In genomic region chr5:120678279-120678678, GRCh38 we compare ENCODE assay signal across 1 cellular context.
TF ChIP-seq lines count a peak whose summit lies in the region.

No MANE protein-coding gene starts in this region.

TF ChIP-seq in GM23338, 12 proteins besides CTCF, POLR2A, EP300 and RAD21 (continued from another document):
- TF ChIP-seq, protein P1, sequence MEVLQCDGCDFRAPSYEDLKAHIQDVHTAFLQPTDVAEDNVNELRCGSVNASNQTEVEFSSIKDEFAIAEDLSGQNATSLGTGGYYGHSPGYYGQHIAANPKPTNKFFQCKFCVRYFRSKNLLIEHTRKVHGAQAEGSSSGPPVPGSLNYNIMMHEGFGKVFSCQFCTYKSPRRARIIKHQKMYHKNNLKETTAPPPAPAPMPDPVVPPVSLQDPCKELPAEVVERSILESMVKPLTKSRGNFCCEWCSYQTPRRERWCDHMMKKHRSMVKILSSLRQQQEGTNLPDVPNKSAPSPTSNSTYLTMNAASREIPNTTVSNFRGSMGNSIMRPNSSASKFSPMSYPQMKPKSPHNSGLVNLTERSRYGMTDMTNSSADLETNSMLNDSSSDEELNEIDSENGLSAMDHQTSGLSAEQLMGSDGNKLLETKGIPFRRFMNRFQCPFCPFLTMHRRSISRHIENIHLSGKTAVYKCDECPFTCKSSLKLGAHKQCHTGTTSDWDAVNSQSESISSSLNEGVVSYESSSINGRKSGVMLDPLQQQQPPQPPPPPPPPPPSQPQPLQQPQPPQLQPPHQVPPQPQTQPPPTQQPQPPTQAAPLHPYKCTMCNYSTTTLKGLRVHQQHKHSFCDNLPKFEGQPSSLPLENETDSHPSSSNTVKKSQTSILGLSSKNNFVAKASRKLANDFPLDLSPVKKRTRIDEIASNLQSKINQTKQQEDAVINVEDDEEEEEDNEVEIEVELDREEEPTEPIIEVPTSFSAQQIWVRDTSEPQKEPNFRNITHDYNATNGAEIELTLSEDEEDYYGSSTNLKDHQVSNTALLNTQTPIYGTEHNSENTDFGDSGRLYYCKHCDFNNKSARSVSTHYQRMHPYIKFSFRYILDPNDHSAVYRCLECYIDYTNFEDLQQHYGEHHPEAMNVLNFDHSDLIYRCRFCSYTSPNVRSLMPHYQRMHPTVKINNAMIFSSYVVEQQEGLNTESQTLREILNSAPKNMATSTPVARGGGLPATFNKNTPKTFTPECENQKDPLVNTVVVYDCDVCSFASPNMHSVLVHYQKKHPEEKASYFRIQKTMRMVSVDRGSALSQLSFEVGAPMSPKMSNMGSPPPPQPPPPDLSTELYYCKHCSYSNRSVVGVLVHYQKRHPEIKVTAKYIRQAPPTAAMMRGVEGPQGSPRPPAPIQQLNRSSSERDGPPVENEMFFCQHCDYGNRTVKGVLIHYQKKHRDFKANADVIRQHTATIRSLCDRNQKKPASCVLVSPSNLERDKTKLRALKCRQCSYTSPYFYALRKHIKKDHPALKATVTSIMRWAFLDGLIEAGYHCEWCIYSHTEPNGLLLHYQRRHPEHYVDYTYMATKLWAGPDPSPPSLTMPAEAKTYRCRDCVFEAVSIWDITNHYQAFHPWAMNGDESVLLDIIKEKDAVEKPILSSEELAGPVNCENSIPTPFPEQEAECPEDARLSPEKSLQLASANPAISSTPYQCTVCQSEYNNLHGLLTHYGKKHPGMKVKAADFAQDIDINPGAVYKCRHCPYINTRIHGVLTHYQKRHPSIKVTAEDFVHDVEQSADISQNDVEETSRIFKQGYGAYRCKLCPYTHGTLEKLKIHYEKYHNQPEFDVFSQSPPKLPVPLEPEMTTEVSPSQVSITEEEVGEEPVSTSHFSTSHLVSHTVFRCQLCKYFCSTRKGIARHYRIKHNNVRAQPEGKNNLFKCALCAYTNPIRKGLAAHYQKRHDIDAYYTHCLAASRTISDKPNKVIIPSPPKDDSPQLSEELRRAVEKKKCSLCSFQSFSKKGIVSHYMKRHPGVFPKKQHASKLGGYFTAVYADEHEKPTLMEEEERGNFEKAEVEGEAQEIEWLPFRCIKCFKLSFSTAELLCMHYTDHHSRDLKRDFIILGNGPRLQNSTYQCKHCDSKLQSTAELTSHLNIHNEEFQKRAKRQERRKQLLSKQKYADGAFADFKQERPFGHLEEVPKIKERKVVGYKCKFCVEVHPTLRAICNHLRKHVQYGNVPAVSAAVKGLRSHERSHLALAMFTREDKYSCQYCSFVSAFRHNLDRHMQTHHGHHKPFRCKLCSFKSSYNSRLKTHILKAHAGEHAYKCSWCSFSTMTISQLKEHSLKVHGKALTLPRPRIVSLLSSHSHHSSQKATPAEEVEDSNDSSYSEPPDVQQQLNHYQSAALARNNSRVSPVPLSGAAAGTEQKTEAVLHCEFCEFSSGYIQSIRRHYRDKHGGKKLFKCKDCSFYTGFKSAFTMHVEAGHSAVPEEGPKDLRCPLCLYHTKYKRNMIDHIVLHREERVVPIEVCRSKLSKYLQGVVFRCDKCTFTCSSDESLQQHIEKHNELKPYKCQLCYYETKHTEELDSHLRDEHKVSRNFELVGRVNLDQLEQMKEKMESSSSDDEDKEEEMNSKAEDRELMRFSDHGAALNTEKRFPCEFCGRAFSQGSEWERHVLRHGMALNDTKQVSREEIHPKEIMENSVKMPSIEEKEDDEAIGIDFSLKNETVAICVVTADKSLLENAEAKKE (CRISPR knock-in tag; IDR thresholded peaks at IDR 0.05), result no peak
- no peak for TF ChIP-seq NANOG (IDR thresholded peaks at IDR 0.05; ENCODE audit: borderline replicate concordance)
- no peak for TF ChIP-seq EZH2 (IDR thresholded peaks at IDR 0.05; ENCODE audit: low read depth, unreplicated experiment)
- TF ChIP-seq ETS1 (IDR thresholded peaks at IDR 0.05), result no peak
- no peak for TF ChIP-seq POLR2AphosphoS5 (IDR thresholded peaks at IDR 0.05; ENCODE audit: low read depth)
- TF ChIP-seq, protein P2, sequence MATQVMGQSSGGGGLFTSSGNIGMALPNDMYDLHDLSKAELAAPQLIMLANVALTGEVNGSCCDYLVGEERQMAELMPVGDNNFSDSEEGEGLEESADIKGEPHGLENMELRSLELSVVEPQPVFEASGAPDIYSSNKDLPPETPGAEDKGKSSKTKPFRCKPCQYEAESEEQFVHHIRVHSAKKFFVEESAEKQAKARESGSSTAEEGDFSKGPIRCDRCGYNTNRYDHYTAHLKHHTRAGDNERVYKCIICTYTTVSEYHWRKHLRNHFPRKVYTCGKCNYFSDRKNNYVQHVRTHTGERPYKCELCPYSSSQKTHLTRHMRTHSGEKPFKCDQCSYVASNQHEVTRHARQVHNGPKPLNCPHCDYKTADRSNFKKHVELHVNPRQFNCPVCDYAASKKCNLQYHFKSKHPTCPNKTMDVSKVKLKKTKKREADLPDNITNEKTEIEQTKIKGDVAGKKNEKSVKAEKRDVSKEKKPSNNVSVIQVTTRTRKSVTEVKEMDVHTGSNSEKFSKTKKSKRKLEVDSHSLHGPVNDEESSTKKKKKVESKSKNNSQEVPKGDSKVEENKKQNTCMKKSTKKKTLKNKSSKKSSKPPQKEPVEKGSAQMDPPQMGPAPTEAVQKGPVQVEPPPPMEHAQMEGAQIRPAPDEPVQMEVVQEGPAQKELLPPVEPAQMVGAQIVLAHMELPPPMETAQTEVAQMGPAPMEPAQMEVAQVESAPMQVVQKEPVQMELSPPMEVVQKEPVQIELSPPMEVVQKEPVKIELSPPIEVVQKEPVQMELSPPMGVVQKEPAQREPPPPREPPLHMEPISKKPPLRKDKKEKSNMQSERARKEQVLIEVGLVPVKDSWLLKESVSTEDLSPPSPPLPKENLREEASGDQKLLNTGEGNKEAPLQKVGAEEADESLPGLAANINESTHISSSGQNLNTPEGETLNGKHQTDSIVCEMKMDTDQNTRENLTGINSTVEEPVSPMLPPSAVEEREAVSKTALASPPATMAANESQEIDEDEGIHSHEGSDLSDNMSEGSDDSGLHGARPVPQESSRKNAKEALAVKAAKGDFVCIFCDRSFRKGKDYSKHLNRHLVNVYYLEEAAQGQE (IDR thresholded peaks at IDR 0.05; ENCODE audit: unreplicated experiment), result no peak
